15 cellular contexts compared by ENCODE assay signal in genomic region chr1:162905759-162906158, GRCh38. TPM values are rescaled to one million over a fixed set of nuclear protein-coding genes. Genes with fewer than 3 reads are reported as not detected.
DNase-seq lines count a peak whose midpoint lies in the region; ATAC-seq and TF ChIP-seq lines count a peak whose summit lies in the region.
"Had no signal": no experiment of that assay in that cellular context is flagged by ENCODE, and none has a peak within 500 bp of the region (broad histone marks: within the 10 kb centered on the region; RNA-seq: fewer than 3 reads in every experiment).

No MANE protein-coding gene starts in this region.

- CTCF ChIA-PET in MCF 10A (lab: Yijun Ruan, JAX), result interaction anchor here (0.7 to 3.3 kb wide), 9 partner anchors 12 to 1790 kb away, joined by 3 to 11 read pairs (median 3); no protein-coding TSS in a partner anchor

- BruUV-seq in MCF 10A (replicated peaks; lab: Mats Ljungman, UMichigan), result no TSS peak

- DNase-seq in MCF 10A (ENCODE audit: unreplicated experiment) (peak; percentile 78), breast epithelium (ENCODE audit: low spot score in 2 of 2) (no peak), RWPE2 (ENCODE audit: low spot score) (no peak), fibroblast of the aortic adventitia (ENCODE audit: low read depth) (peak; percentile 78), left lobe of liver (ENCODE audit: low spot score) (no peak), SHP77 treated with DMSO at 0.1 percent for 48 hours (lab: John Stamatoyannopoulos, UW) (no peak), midbrain (lab: John Stamatoyannopoulos, UW) (no peak)
- DNase-seq: activated T-cell treated with anti-CD3 and anti-CD28 coated beads, Interleukin-2, amount 50 U/mL, for 72 hours; NCI-H2107 had no signal

- H3K4me1 ChIP-seq in breast epithelium, result no peaks in the 10 kb centered on the region
- H3K4me1 ChIP-seq in RWPE2 (ENCODE audit: insufficient read depth, poor library complexity, severe bottlenecking), result peaks cover 31% of the 10 kb centered on the region
- H3K4me1 ChIP-seq in stomach smooth muscle (ENCODE audit: control insufficient read depth, insufficient read depth, low read length), result peaks cover 7% of the 10 kb centered on the region

- H3K27ac ChIP-seq in breast epithelium (no peak overlapping the region), RWPE2 (ENCODE audit: poor library complexity, severe bottlenecking) (peak overlapping the region; percentile 15), stomach smooth muscle (ENCODE audit: low read length) (peak overlapping the region; percentile 25)

- POLR2A ChIA-PET in MCF 10A (lab: Yijun Ruan, JAX), result interaction anchor here (0.6 to 0.9 kb wide), 3 partner anchors 61 to 301 kb away, joined by 3 read pairs; no protein-coding TSS in a partner anchor

- ATAC-seq in RWPE2 (ENCODE audit: low read depth) (peak; percentile 90), left lobe of liver (no peak)
- ATAC-seq: activated T-cell treated with anti-CD3 and anti-CD28 coated beads, Interleukin-2, amount 50 U/mL, for 72 hours; GM12878 had no signal

- H3K9me3 Mint-ChIP-seq in MCF 10A (ENCODE audit: unreplicated experiment), result peaks cover 7% of the 10 kb centered on the region
- H3K9me3 Mint-ChIP-seq: activated T-cell treated with anti-CD3 and anti-CD28 coated beads, Interleukin-2, amount 50 U/mL, for 72 hours; stimulated activated naive CD8-positive, alpha-beta T cell treated with anti-CD3 and anti-CD28 coated beads, Interleukin-15, Interleukin-2, amounts not matched to agents 100 ng/mL and 50 ng/mL, for 24 hours had no signal

- TF ChIP-seq CTCF in MCF 10A (IDR thresholded peaks at IDR 0.05; ENCODE audit: unreplicated experiment) (no peak), breast epithelium (IDR thresholded peaks at IDR 0.05) (no peak), RWPE2 (IDR thresholded peaks at IDR 0.05; ENCODE audit: poor library complexity, severe bottlenecking) (no peak), fibroblast of the aortic adventitia (IDR thresholded peaks at IDR 0.05; ENCODE audit: insufficient read depth, low read length) (no peak)

- intact Hi-C loops in MCF 10A (cut with micrococcal nuclease), result no loop called here
- intact Hi-C loops in breast epithelium (cut with DNase I; ENCODE audit: low total_unique reads), result no loop called here

- peaks cover 26% of the 10 kb centered on the region for H3K4me1 Mint-ChIP-seq in MCF 10A (ENCODE audit: insufficient read depth, unreplicated experiment)

- H3K27me3 Mint-ChIP-seq in MCF 10A (ENCODE audit: insufficient read depth, unreplicated experiment), result no peaks in the 10 kb centered on the region
- H3K27me3 Mint-ChIP-seq: stimulated activated naive CD8-positive, alpha-beta T cell treated with anti-CD3 and anti-CD28 coated beads, Interleukin-15, Interleukin-2, amounts not matched to agents 100 ng/mL and 50 ng/mL, for 24 hours had no signal

- no peak for TF ChIP-seq POLR2A in breast epithelium (IDR thresholded peaks at IDR 0.05)

- peak overlapping the region; percentile 14 for H3K27ac Mint-ChIP-seq in MCF 10A (ENCODE audit: low read depth, unreplicated experiment)
- H3K27ac Mint-ChIP-seq: activated T-cell treated with anti-CD3 and anti-CD28 coated beads, Interleukin-2, amount 50 U/mL, for 72 hours; stimulated activated naive CD8-positive, alpha-beta T cell treated with anti-CD3 and anti-CD28 coated beads, Interleukin-15, Interleukin-2, amounts not matched to agents 100 ng/mL and 50 ng/mL, for 24 hours had no signal

- no peaks in the 10 kb centered on the region for H3K36me3 ChIP-seq in breast epithelium
- H3K36me3 ChIP-seq in RWPE2 (ENCODE audit: low read depth), result no peaks in the 10 kb centered on the region
- no peaks in the 10 kb centered on the region for H3K36me3 ChIP-seq in stomach smooth muscle (ENCODE audit: control insufficient read depth in 2 of 2, insufficient read depth in 2 of 2, low read length in 2 of 2)

- H3K27me3 ChIP-seq in breast epithelium (no peaks in the 10 kb centered on the region), RWPE2 (ENCODE audit: insufficient read depth, poor library complexity, severe bottlenecking) (no peaks in the 10 kb centered on the region), stomach smooth muscle (ENCODE audit: control insufficient read depth in 1 of 2, insufficient read depth in 2 of 2, low read length in 2 of 2) (no peaks in the 10 kb centered on the region)

- H3K9me3 ChIP-seq in breast epithelium (no peaks in the 10 kb centered on the region), RWPE2 (ENCODE audit: severe bottlenecking) (no peaks in the 10 kb centered on the region), stomach smooth muscle (ENCODE audit: control insufficient read depth in 2 of 2, low read length in 2 of 2) (no peaks in the 10 kb centered on the region)

- no peak overlapping the region for H3K9ac ChIP-seq in stomach smooth muscle (ENCODE audit: low read length in 2 of 2)

- H3K4me3 ChIP-seq in breast epithelium (no peak overlapping the region), RWPE2 (ENCODE audit: severe bottlenecking) (no peak overlapping the region), fibroblast of the aortic adventitia (ENCODE audit: low read depth, low read length) (no peak overlapping the region), stomach smooth muscle (ENCODE audit: low read length in 2 of 2) (no peak overlapping the region)
- H3K4me3 ChIP-seq: GM12878 had no signal

- no peaks in the 10 kb centered on the region for H3K36me3 Mint-ChIP-seq in MCF 10A (ENCODE audit: insufficient read depth, unreplicated experiment)

- H3K4me3 Mint-ChIP-seq in MCF 10A (ENCODE audit: unreplicated experiment), result no peak overlapping the region
- H3K4me3 Mint-ChIP-seq: activated T-cell treated with anti-CD3 and anti-CD28 coated beads, Interleukin-2, amount 50 U/mL, for 72 hours; stimulated activated naive CD8-positive, alpha-beta T cell treated with anti-CD3 and anti-CD28 coated beads, Interleukin-15, Interleukin-2, amounts not matched to agents 100 ng/mL and 50 ng/mL, for 24 hours had no signal

RNA-seq across cellular contexts. Expression of gene CCDC190, which starts 44.8 kb away (rescaled TPM):
- total RNA-seq in MCF 10A (2022) (not detected in 2 replicates), breast epithelium (not detected), fibroblast of the aortic adventitia (ENCODE audit: low replicate concordance) (0.16 and 4.6 TPM in 2 replicates), left lobe of liver (not detected)
- total RNA-seq: activated T-cell treated with anti-CD3 and anti-CD28 coated beads, Interleukin-2, amount 50 U/mL, for 72 hours; dermis microvascular lymphatic vessel endothelial cell; GM12878; liver; T-helper 1 cell treated with Interleukin-12 subunit alpha and Interleukin-12 subunit beta and Interleukin-4 antibody, amounts not matched to agents 30 ng/mL and 1 ng/mL, for 36 hours had no signal

Comparison
In these comparisons a context has a peak if more than half of its experiments do, and no peak if none do; other contexts are left out.
1. DNase-seq: peak in MCF 10A (single experiment) and fibroblast of the aortic adventitia (single experiment); none in breast epithelium (0 of 2), RWPE2 (single experiment), left lobe of liver (single experiment), SHP77 treated with DMSO at 0.1 percent for 48 hours (single experiment) and midbrain (single experiment).
2. H3K27ac ChIP-seq: peak in RWPE2 (single experiment) and stomach smooth muscle (single experiment); none in breast epithelium (0 of 2).